9 cellular contexts compared by ENCODE assay signal in genomic region chr15:51620647-51621046, GRCh38. TPM values are rescaled to one million over a fixed set of nuclear protein-coding genes. Genes with fewer than 3 reads are reported as not detected.
DNase-seq lines count a peak whose midpoint lies in the region; ATAC-seq and FAIRE-seq lines count a peak whose summit lies in the region.
"Had no signal": no experiment of that assay in that cellular context is flagged by ENCODE, and none has a peak within 500 bp of the region (broad histone marks: within the 10 kb centered on the region; RNA-seq: fewer than 3 reads in every experiment).

No MANE protein-coding gene starts in this region.

- peaks cover 0 to 5% of the 10 kb centered on the region in 2 donors for H3K4me1 ChIP-seq in small intestine (ENCODE audit: control insufficient read depth in 2 of 2, insufficient read depth in 1 of 2, low read depth in 1 of 2, low read length in 1 of 2)

- ATAC-seq in GM19395 (IDR thresholded peaks at IDR 0.05; ENCODE audit: unreplicated experiment) (no peak), HG03175 (IDR thresholded peaks at IDR 0.05; ENCODE audit: unreplicated experiment) (no peak)

- no peaks in the 10 kb centered on the region for H3K9me3 ChIP-seq in small intestine (ENCODE audit: control insufficient read depth, low read depth)

- DNase-seq in NCI-H345 (lab: John Stamatoyannopoulos, UW), result peak; percentile 6
- DNase-seq in NCI-H345 treated with DMSO at 0.1 percent for 48 hours (lab: John Stamatoyannopoulos, UW; ENCODE audit: unreplicated experiment), result no peak
- peak; percentile 67 for DNase-seq in NAMALWA (ENCODE audit: low spot score)
- no peak for DNase-seq in small intestine
- DNase-seq in globus pallidus (ENCODE audit: low spot score), result no peak
- DNase-seq: activated CD4-positive, alpha-beta T cell treated with anti-CD3 and anti-CD28 coated beads for 48 hours had no signal

- no peak for FAIRE-seq in small intestine (lab: Jason Lieb, UNC)

- H3K4me3 Mint-ChIP-seq in dendritic cell treated with granulocyte-macrophage colony-stimulating factor and Interleukin-4, amounts not matched to agents 40 ng/mL and 50 ng/mL, for 4 days, result peak overlapping the region; percentile 99

- 49 to 82% (median 79%) methylated on average over 4 of the region's 4 CpGs for WGBS in small intestine, 3 donors

- peak overlapping the region in 1 of 2 donors; percentile 5 for H3K4me3 ChIP-seq in small intestine (ENCODE audit: low read depth in 1 of 2, low read length in 2 of 2)

- no peaks in the 10 kb centered on the region for H3K36me3 ChIP-seq in small intestine (ENCODE audit: control insufficient read depth in 2 of 2, insufficient read depth in 2 of 2, low read length in 2 of 2)

- H3K27me3 ChIP-seq in small intestine (ENCODE audit: control insufficient read depth in 2 of 2, insufficient read depth in 2 of 2, low read length in 2 of 2), result no peaks in the 10 kb centered on the region

- no peaks in the 10 kb centered on the region for H3K9me3 Mint-ChIP-seq in dendritic cell treated with granulocyte-macrophage colony-stimulating factor and Interleukin-4, amounts not matched to agents 40 ng/mL and 50 ng/mL, for 4 days

- H3K4me1 Mint-ChIP-seq in dendritic cell treated with granulocyte-macrophage colony-stimulating factor and Interleukin-4, amounts not matched to agents 40 ng/mL and 50 ng/mL, for 4 days (ENCODE audit: low read depth), result peaks cover 57% of the 10 kb centered on the region

- peaks cover 42% of the 10 kb centered on the region for H3K36me3 Mint-ChIP-seq in dendritic cell treated with granulocyte-macrophage colony-stimulating factor and Interleukin-4, amounts not matched to agents 40 ng/mL and 50 ng/mL, for 4 days (ENCODE audit: low read depth)

- H3K27ac Mint-ChIP-seq in dendritic cell treated with granulocyte-macrophage colony-stimulating factor and Interleukin-4, amounts not matched to agents 40 ng/mL and 50 ng/mL, for 4 days, result peak overlapping the region; percentile 100

- H3K27ac ChIP-seq in small intestine (ENCODE audit: low read depth in 1 of 2, low read length in 1 of 2), result peak overlapping the region; percentile 11 to 61

- H3K27me3 Mint-ChIP-seq in dendritic cell treated with granulocyte-macrophage colony-stimulating factor and Interleukin-4, amounts not matched to agents 40 ng/mL and 50 ng/mL, for 4 days, result no peaks in the 10 kb centered on the region

- intact Hi-C loops in dendritic cell treated with granulocyte-macrophage colony-stimulating factor and Interleukin-4, amounts not matched to agents 40 ng/mL and 50 ng/mL, for 4 days (cut with micrococcal nuclease), result no loop called here

RNA-seq across cellular contexts. Expression of gene DMXL2, which starts 1.9 kb away (rescaled TPM):
- 10 to 100 TPM; 24.5 to 46.7 (median 38.4) TPM for polyA plus RNA-seq in small intestine

Comparison
In these comparisons a context has a peak if more than half of its experiments do, and no peak if none do; other contexts are left out.
1. DNase-seq: peak in NCI-H345 (single experiment) and NAMALWA (single experiment); none in NCI-H345 treated with DMSO at 0.1 percent for 48 hours (single experiment), small intestine (single experiment) and globus pallidus (single experiment).